Comparison of ENCODE assay signal across 26 cellular contexts in genomic region chr16:85166281-85166680, GRCh38. TPM values are rescaled to one million over a fixed set of nuclear protein-coding genes. Genes with fewer than 3 reads are reported as not detected.
"Had no signal": no experiment of that assay in that cellular context is flagged by ENCODE, and none has a peak within 500 bp of the region (broad histone marks: within the 10 kb centered on the region; RNA-seq: fewer than 3 reads in every experiment).

No MANE protein-coding gene starts in this region.

- H3K27ac ChIP-seq: breast epithelium, coronary artery, heart right ventricle, ovary, testis, upper lobe of right lung, WERI-Rb-1 had no signal

- H3K4me2 ChIP-seq: smooth muscle cell had no signal

- H3K9me3 ChIP-seq: breast epithelium, heart right ventricle, ovary, stomach, testis, upper lobe of right lung had no signal

- H3K9me3 Mint-ChIP-seq: activated T-cell treated with anti-CD3 and anti-CD28 coated beads, Interleukin-2, amount 50 U/mL, for 72 hours; stimulated activated effector memory CD8-positive, alpha-beta T cell treated with anti-CD3 and anti-CD28 coated beads, Interleukin-12 subunit alpha, Interleukin-12 subunit beta, amount 100 ng/mL, for 72 hours had no signal

- H3K4me1 ChIP-seq: breast epithelium had no signal

- H3K4me3 ChIP-seq: breast epithelium, coronary artery, heart right ventricle, ovary, smooth muscle cell, stomach, testis, upper lobe of right lung had no signal

- H3K36me3 Mint-ChIP-seq: stimulated activated effector memory CD8-positive, alpha-beta T cell treated with anti-CD3 and anti-CD28 coated beads, Interleukin-12 subunit alpha, Interleukin-12 subunit beta, amount 100 ng/mL, for 72 hours had no signal

- H3K27ac Mint-ChIP-seq: activated T-cell treated with anti-CD3 and anti-CD28 coated beads, Interleukin-2, amount 50 U/mL, for 72 hours; stimulated activated effector memory CD8-positive, alpha-beta T cell treated with anti-CD3 and anti-CD28 coated beads, Interleukin-12 subunit alpha, Interleukin-12 subunit beta, amount 100 ng/mL, for 72 hours had no signal

- H3K27me3 ChIP-seq: ovary, testis had no signal

- ATAC-seq: activated T-cell treated with anti-CD3 and anti-CD28 coated beads, Interleukin-2, amount 50 U/mL, for 72 hours; heart right ventricle; sciatic nerve; stimulated activated effector memory CD8-positive, alpha-beta T cell treated with anti-CD3 and anti-CD28 coated beads, Interleukin-12 subunit alpha, Interleukin-12 subunit beta, amount 100 ng/mL, for 72 hours; upper lobe of right lung had no signal

- DNase-seq: activated CD4-positive, alpha-beta T cell treated with anti-CD3 and anti-CD28 coated beads for 1 hour; activated effector memory CD4-positive, alpha-beta T cell treated with anti-CD3 and anti-CD28 coated beads, Interleukin-2, amount 50 U/mL, for 16 hours; activated naive CD4-positive, alpha-beta T cell treated with anti-CD3 and anti-CD28 coated beads, Interleukin-2, amount 50 U/mL, for 16 hours; activated T-cell treated with anti-CD3 and anti-CD28 coated beads, Interleukin-2, amount 50 U/mL, for 72 hours; aorta; foreskin melanocyte; heart right ventricle; midbrain; ovary; stimulated activated CD4-positive, alpha-beta T cell treated with anti-CD3 and anti-CD28 coated beads, Interleukin-4, amount 100 ng/mL, for 24 hours; stomach; testis; upper lobe of right lung; WERI-Rb-1 had no signal

- H3K4me1 Mint-ChIP-seq: stimulated activated effector memory CD8-positive, alpha-beta T cell treated with anti-CD3 and anti-CD28 coated beads, Interleukin-12 subunit alpha, Interleukin-12 subunit beta, amount 100 ng/mL, for 72 hours had no signal

- H3K4me3 Mint-ChIP-seq: activated T-cell treated with anti-CD3 and anti-CD28 coated beads, Interleukin-2, amount 50 U/mL, for 72 hours; stimulated activated effector memory CD8-positive, alpha-beta T cell treated with anti-CD3 and anti-CD28 coated beads, Interleukin-12 subunit alpha, Interleukin-12 subunit beta, amount 100 ng/mL, for 72 hours had no signal

- H3K36me3 ChIP-seq: breast epithelium, heart right ventricle, ovary, stomach, upper lobe of right lung, WERI-Rb-1 had no signal

RNA-seq across cellular contexts. Expression of gene CIBAR2, which starts 54.0 kb away (rescaled TPM):
- total RNA-seq: activated CD8-positive, alpha-beta memory T cell treated with anti-CD3 and anti-CD28 coated beads for 36 hours; activated T-cell treated with anti-CD3 and anti-CD28 coated beads, Interleukin-2, amount 50 U/mL, for 72 hours; breast epithelium; epithelial cell of proximal tubule; fibroblast of lung; heart right ventricle; lung microvascular endothelial cell; pulmonary artery endothelial cell; sciatic nerve; smooth muscle cell; T-helper 2 cell treated with Interferon-gamma antibody and Interleukin-4, amounts not matched to agents 100 ng/mL and 5 ng/mL, for 36 hours; upper lobe of right lung had no signal
- polyA plus RNA-seq: aorta, fibroblast of lung, heart right ventricle, neural cell, smooth muscle cell had no signal
